In the genomic region with DNA sequence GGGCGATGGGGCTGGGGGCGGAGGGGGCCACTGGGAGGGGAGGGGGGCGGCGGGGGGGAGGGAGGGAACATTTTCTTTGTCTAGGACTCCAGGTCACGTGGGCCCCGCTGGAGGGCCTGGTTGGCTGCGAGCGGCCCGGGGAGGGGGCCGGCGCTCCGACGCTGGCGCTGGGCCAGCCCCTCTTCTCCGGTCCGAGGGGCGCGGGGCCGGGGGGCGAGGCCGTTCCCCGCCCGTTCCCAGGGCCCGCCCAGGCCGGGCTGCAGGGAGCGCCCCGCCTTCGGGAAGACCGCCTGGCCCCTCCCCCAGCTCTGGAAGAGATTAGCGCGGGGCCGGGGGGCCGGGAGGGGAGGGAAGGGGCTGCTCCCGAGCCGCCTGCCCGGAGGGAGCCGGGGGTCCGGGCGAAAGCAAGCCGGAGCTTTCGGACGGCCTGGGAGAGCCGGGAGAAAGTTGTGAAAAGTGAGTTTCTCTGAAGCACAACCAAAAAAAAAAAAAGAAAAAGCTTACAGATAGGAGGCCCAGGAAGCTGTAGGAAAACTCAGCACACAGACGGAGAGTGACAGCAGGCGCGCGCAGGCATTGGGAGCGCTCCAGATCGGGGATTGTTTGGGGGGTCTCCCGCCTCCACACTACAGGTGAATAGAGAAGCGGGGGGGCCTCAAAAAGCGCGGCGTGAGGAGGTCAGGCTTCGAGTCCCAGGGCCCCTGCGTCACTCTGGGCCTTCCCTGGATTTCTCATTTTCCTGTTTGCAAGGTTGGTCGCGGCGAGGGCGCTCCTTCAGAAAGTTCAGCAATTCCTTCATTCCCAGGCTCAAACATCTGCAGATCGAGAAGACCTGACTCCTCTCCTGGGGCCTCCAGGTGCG, we compare ENCODE assay signal across 8 cellular contexts.
DNase-seq lines count a peak whose midpoint lies in the region; ATAC-seq, FAIRE-seq and TF ChIP-seq lines count a peak whose summit lies in the region.

No MANE protein-coding gene starts in this region.

- CTCF ChIA-PET in activated CD4-positive, alpha-beta T cell treated with anti-CD3 and anti-CD28 coated beads for 36 hours (lab: Charles Lee): interaction anchor here (0.5 to 0.8 kb wide), 3 partner anchors 54 to 393 kb away, joined by 3 read pairs; no protein-coding TSS in a partner anchor
- CTCF ChIA-PET in H1 (lab: Charles Lee; ENCODE audit: partially characterized antibody): interaction anchor here (0.5 to 4.2 kb wide), 8 partner anchors 11 to 85 kb away, joined by 3 to 32 read pairs (median 4); no protein-coding TSS in a partner anchor

- no peak overlapping the region for H2AK5ac ChIP-seq in H1 (ENCODE audit: low read depth, low read length)

- peaks cover 10 to 37% of the 10 kb centered on the region in 2 experiments for H3K79me2 ChIP-seq in H1 (ENCODE audit: control insufficient read depth in 1 of 2, insufficient read depth in 2 of 2, low read length in 2 of 2)

- H4K20me1 ChIP-seq in H1 (replicated peaks in 1 of 2; ENCODE audit: control insufficient read depth in 1 of 2, insufficient read depth in 2 of 2, low read length in 2 of 2): peaks cover 6 to 14% of the 10 kb centered on the region in 2 experiments

- DNase-seq in ACHN: peak; percentile 75
- DNase-seq in GM19239 (ENCODE audit: insufficient read length, low spot score): peak; percentile 84
- peak; percentile 79 for DNase-seq in NCI-H1694 (lab: John Stamatoyannopoulos, UW)
- DNase-seq in activated CD4-positive, alpha-beta T cell treated with anti-CD3 and anti-CD28 coated beads for 36 hours: peak; percentile 77
- peak; percentile 83 to 88 for DNase-seq in H1 (ENCODE audit: low read depth in 1 of 2, low spot score in 2 of 2)
- peak; percentile 91 for DNase-seq in mesothelial cell of epicardium (ENCODE audit: low spot score in 2 of 2, unreplicated experiment in 2 of 2)
- DNase-seq in stimulated activated naive CD4-positive, alpha-beta T cell treated with Interleukin-2 at 50 U/mL for 16 hours (lab: John Stamatoyannopoulos, UW): peak; percentile 62
- no peak for DNase-seq in putamen (ENCODE audit: low spot score)

- H3K36me3 ChIP-seq in H1 (ENCODE audit: control insufficient read depth in 2 of 4, insufficient read depth in 4 of 4, low read length in 3 of 4): peaks cover 5 to 15% (median 6%) of the 10 kb centered on the region in 4 experiments; a peak in 6 of 8 replicates

- H4K8ac ChIP-seq in H1 (ENCODE audit: extremely low read depth, insufficient read depth, low read length): no peak overlapping the region; the same call in 1 of the 2 replicates

- H3K27me3 Mint-ChIP-seq in activated CD4-positive, alpha-beta T cell treated with anti-CD3 and anti-CD28 coated beads for 36 hours: no peaks in the 10 kb centered on the region
- H3K27me3 Mint-ChIP-seq in mesothelial cell of epicardium (ENCODE audit: low read depth): no peaks in the 10 kb centered on the region

- H3K4me3 Mint-ChIP-seq in activated CD4-positive, alpha-beta T cell treated with anti-CD3 and anti-CD28 coated beads for 36 hours: peak overlapping the region; percentile 47
- H3K4me3 Mint-ChIP-seq in mesothelial cell of epicardium: peak overlapping the region; percentile 86

- in situ Hi-C loops in ACHN (cut with HindIII; ENCODE audit: low pct_ligation_motif_present, low pct_unique_long_range_greater_than_20kb, low sequenced_read_pairs): no loop called here

- H3K4me2 ChIP-seq in H1 (ENCODE audit: insufficient read depth in 1 of 2, low read depth in 2 of 2, low read length in 2 of 2): peak overlapping the region; percentile 76 to 98

- peak overlapping the region; percentile 56 for H3K27ac Mint-ChIP-seq in activated CD4-positive, alpha-beta T cell treated with anti-CD3 and anti-CD28 coated beads for 36 hours
- peak overlapping the region; percentile 97 for H3K27ac Mint-ChIP-seq in mesothelial cell of epicardium

- TF ChIP-seq POLR2A in H1 (IDR thresholded peaks at IDR 0.05; ENCODE audit: control extremely low read depth in 1 of 2, low read depth in 2 of 2, low read length in 2 of 2): peak in 1 of 2 experiments; percentile 50; a peak in 2 of 3 replicates

- peak overlapping the region; percentile 36 to 87 (median 84) for H3K4me3 ChIP-seq in H1 (ENCODE audit: extremely low read depth in 1 of 4, insufficient read depth in 2 of 4, low read depth in 3 of 4, low read length in 4 of 4)

- H3K4ac ChIP-seq in H1 (replicated peaks; ENCODE audit: insufficient read length, low read depth, low read length): no peak overlapping the region

- 0 out of 2 replicates have a peak overlapping the region, but pooled peaks have one; percentile 89 for H2BK12ac ChIP-seq in H1 (ENCODE audit: low read depth, low read length)

- H2BK5ac ChIP-seq in H1 (ENCODE audit: low read depth, low read length): peak overlapping the region; percentile 96; the same call in 1 of the 2 replicates

- H3K18ac ChIP-seq in H1 (ENCODE audit: extremely low read depth, low read length): peak overlapping the region; percentile 88; the same call in 1 of the 2 replicates

- no peak overlapping the region for H2BK120ac ChIP-seq in H1 (replicated peaks; ENCODE audit: low read depth, low read length)

- H3K4me1 Mint-ChIP-seq in activated CD4-positive, alpha-beta T cell treated with anti-CD3 and anti-CD28 coated beads for 36 hours: peaks cover 25% of the 10 kb centered on the region
- peaks cover 31% of the 10 kb centered on the region for H3K4me1 Mint-ChIP-seq in mesothelial cell of epicardium

- POLR2A ChIA-PET in activated CD4-positive, alpha-beta T cell treated with anti-CD3 and anti-CD28 coated beads for 36 hours (lab: Charles Lee): interaction anchor here (0.6 to 0.7 kb wide), 2 partner anchors 71 to 247 kb away, joined by 3 read pairs; no protein-coding TSS in a partner anchor
- POLR2A ChIA-PET in H1 (lab: Charles Lee; ENCODE audit: partially characterized antibody): interaction anchor here (0.9 to 10.8 kb wide), 14 partner anchors 8 to 412 kb away, joined by 3 to 135 read pairs (median 6); no protein-coding TSS in a partner anchor

- no peak overlapping the region for H3K23ac ChIP-seq in H1 (ENCODE audit: insufficient read length)

- TF ChIP-seq RAD21 in H1 (IDR thresholded peaks at IDR 0.05 in 1 of 2, conservative IDR thresholded peaks at IDR 0.05 in 1 of 2; ENCODE audit: low read depth in 2 of 2, low read length in 2 of 2): no peak

- H3K36me3 Mint-ChIP-seq in activated CD4-positive, alpha-beta T cell treated with anti-CD3 and anti-CD28 coated beads for 36 hours (ENCODE audit: low read depth): peaks cover 64% of the 10 kb centered on the region
- peaks cover 36% of the 10 kb centered on the region for H3K36me3 Mint-ChIP-seq in mesothelial cell of epicardium

- no peaks in the 10 kb centered on the region for H3K9me3 Mint-ChIP-seq in activated CD4-positive, alpha-beta T cell treated with anti-CD3 and anti-CD28 coated beads for 36 hours (ENCODE audit: low read depth)
- H3K9me3 Mint-ChIP-seq in mesothelial cell of epicardium: no peaks in the 10 kb centered on the region

- WGBS in H1 (ENCODE audit: extremely low coverage in 1 of 2, insufficient coverage in 1 of 2, insufficient read length in 1 of 2, insufficient replicate concordance in 2 of 2, low coverage in 1 of 2, low lambda C conversion rate in 2 of 2, missing lambda C conversion rate in 1 of 2), 2 experiments: 20% methylated on average over 13 of the region's 62 CpGs; no CpG with 5 or more reads in 1 of the 2 experiments

- intact Hi-C loops in activated CD4-positive, alpha-beta T cell treated with anti-CD3 and anti-CD28 coated beads for 36 hours (cut with DNase I, micrococcal nuclease): loop anchor here in 1 of 2 experiments (1.0 kb wide), 2 partner anchors 25 to 62 kb away; no protein-coding TSS in a partner anchor

- peak overlapping the region; percentile 54; the same call in 1 of the 2 replicates for H3K27ac ChIP-seq in H1 (ENCODE audit: low read depth, low read length)

- H3K4me1 ChIP-seq in H1 (replicated peaks in 1 of 4; ENCODE audit: control insufficient read depth in 3 of 4, insufficient read depth in 4 of 4, low read length in 3 of 4): peaks cover 20 to 38% (median 24%) of the 10 kb centered on the region in 4 experiments

- peak overlapping the region; percentile 99; the same call in 1 of the 2 replicates for H2BK15ac ChIP-seq in H1 (ENCODE audit: low read length)

- TF ChIP-seq CTCF in H1 (IDR thresholded peaks at IDR 0.05; ENCODE audit: control extremely low read depth in 1 of 3, insufficient read depth in 1 of 3, low read depth in 1 of 3, low read length in 3 of 3) (no peak), mesothelial cell of epicardium (IDR thresholded peaks at IDR 0.05; ENCODE audit: unreplicated experiment) (no peak)

- H3K79me1 ChIP-seq in H1 (ENCODE audit: low read depth, low read length): no peaks in the 10 kb centered on the region; the same call in none of the 2 replicates

- peak overlapping the region; percentile 57; the same call in 1 of the 2 replicates for H2BK20ac ChIP-seq in H1 (ENCODE audit: low read length)

- peak overlapping the region; percentile 91 for H4K91ac ChIP-seq in H1 (replicated peaks; ENCODE audit: insufficient read length, low read length)

- FAIRE-seq in GM19239 (lab: Jason Lieb, UNC) (no peak), H1 (lab: Jason Lieb, UNC) (no peak)

- no peaks in the 10 kb centered on the region for H3K9me3 ChIP-seq in H1 (ENCODE audit: insufficient read depth in 2 of 2, low read depth in 1 of 2, low read length in 1 of 2)

- no peak overlapping the region for H3K56ac ChIP-seq in H1 (replicated peaks; ENCODE audit: insufficient read length, low read depth, low read length)

- H4K5ac ChIP-seq in H1 (ENCODE audit: insufficient read length, low read depth, low read length): peak overlapping the region; percentile 8

- no peak overlapping the region for H2AFZ ChIP-seq in H1 (ENCODE audit: low read length)

- H3K23me2 ChIP-seq in H1 (ENCODE audit: low read depth, low read length): peaks cover 15% of the 10 kb centered on the region

- peak; percentile 55 for ATAC-seq in activated CD4-positive, alpha-beta T cell treated with anti-CD3 and anti-CD28 coated beads for 36 hours

- peak overlapping the region; percentile 14 to 55 (median 42); a peak in 5 of 7 replicates for H3K9ac ChIP-seq in H1 (replicated peaks in 1 of 4; ENCODE audit: extremely low read depth in 1 of 4, low read depth in 3 of 4, low read length in 3 of 4)

- no peak; a peak in 1 of 3 replicates for TF ChIP-seq EP300 in H1 (IDR thresholded peaks at IDR 0.05; ENCODE audit: borderline replicate concordance in 1 of 2, low read depth in 2 of 2, low read length in 2 of 2)

- no peak overlapping the region for H3K14ac ChIP-seq in H1 (ENCODE audit: insufficient read length)

- no peaks in the 10 kb centered on the region for H3K27me3 ChIP-seq in H1 (replicated peaks in 1 of 4; ENCODE audit: control insufficient read depth in 3 of 4, extremely low read depth in 1 of 4, insufficient read depth in 3 of 4, low read length in 3 of 4)

TF ChIP-seq in H1, 55 proteins besides CTCF, POLR2A, EP300 and RAD21 (continues in another document):
- TF ChIP-seq KDM4A (IDR thresholded peaks at IDR 0.05; ENCODE audit: low read depth, low read length, severe bottlenecking): peak; percentile 29
- peak; percentile 47; the same call in 1 of the 2 replicates for TF ChIP-seq TBP (IDR thresholded peaks at IDR 0.05; ENCODE audit: low read depth, low read length)
- no peak for TF ChIP-seq SP4 (IDR thresholded peaks at IDR 0.05; ENCODE audit: low read length)
- no peak for TF ChIP-seq RFX5 (IDR thresholded peaks at IDR 0.05; ENCODE audit: borderline replicate concordance, low read depth, low read length)
- no peak for TF ChIP-seq SIX5 (IDR thresholded peaks at IDR 0.05; ENCODE audit: low read depth, low read length)
- TF ChIP-seq BACH1 (IDR thresholded peaks at IDR 0.05; ENCODE audit: low read length): no peak
